ENCODE assay signal across 1 cellular context in the genomic region with DNA sequence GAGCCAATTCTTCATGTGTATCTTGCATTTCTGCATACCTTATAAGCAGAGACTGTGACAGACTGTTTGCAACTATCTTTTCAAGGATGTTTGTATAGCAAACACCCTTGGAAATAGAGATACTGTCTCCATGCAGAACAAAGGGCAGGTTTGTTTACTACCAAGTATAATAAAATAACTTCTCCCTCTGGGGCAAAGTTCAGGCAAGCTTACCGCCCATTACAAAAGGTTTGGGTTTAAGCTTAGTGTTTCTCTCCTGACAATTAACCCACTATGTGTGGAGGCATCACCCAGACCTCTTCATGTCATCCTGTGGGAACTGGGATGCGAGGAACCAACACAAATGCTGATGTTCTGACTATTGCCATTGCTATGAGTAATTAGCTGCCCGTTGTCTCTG.
TF ChIP-seq lines count a peak whose summit lies in the region.

No MANE protein-coding gene starts in this region.

TF ChIP-seq in HepG2, 621 proteins besides CTCF, POLR2A, EP300 and RAD21 (continued from another document and continues in another):
- TF ChIP-seq SNAPC4 (CRISPR knock-in tag; IDR thresholded peaks at IDR 0.05) (no peak), ZFP91 (CRISPR knock-in tag; IDR thresholded peaks at IDR 0.05; ENCODE audit: borderline replicate concordance) (no peak), ZNF326 (CRISPR knock-in tag; IDR thresholded peaks at IDR 0.05; ENCODE audit: borderline replicate concordance) (no peak), CC2D1A (CRISPR knock-in tag; IDR thresholded peaks at IDR 0.05) (no peak), ZNF121 (CRISPR knock-in tag; IDR thresholded peaks at IDR 0.05) (no peak), JUNB (CRISPR knock-in tag; IDR thresholded peaks at IDR 0.05; ENCODE audit: borderline replicate concordance) (no peak), BCLAF1 (IDR thresholded peaks at IDR 0.05) (no peak), NCOA2 (CRISPR knock-in tag; IDR thresholded peaks at IDR 0.05) (peak; percentile 74), GTF2F1 (IDR thresholded peaks at IDR 0.05; ENCODE audit: low read length) (no peak), ZNF652 (CRISPR knock-in tag; IDR thresholded peaks at IDR 0.05; ENCODE audit: borderline replicate concordance, low read depth) (peak; percentile 83; the same call in 1 of the 2 replicates), WIZ (CRISPR knock-in tag; IDR thresholded peaks at IDR 0.05) (no peak), ZBTB20 (CRISPR knock-in tag; IDR thresholded peaks at IDR 0.05; ENCODE audit: borderline replicate concordance, low read depth) (no peak), SOX5 (CRISPR knock-in tag; IDR thresholded peaks at IDR 0.05; ENCODE audit: borderline replicate concordance) (peak; percentile 96), SRSF9 (IDR thresholded peaks at IDR 0.05; ENCODE audit: borderline replicate concordance, insufficient read depth, low read depth, low read length, poor library complexity, severe bottlenecking) (no peak), HNF4A (CRISPR knock-in tag; IDR thresholded peaks at IDR 0.05) (peak; percentile 80), CEBPZ (IDR thresholded peaks at IDR 0.05; ENCODE audit: low read length) (no peak), HES4 (CRISPR knock-in tag; IDR thresholded peaks at IDR 0.05; ENCODE audit: borderline replicate concordance) (no peak), ZC3H13 (CRISPR knock-in tag; IDR thresholded peaks at IDR 0.05) (no peak), YEATS2 (CRISPR knock-in tag; IDR thresholded peaks at IDR 0.05; ENCODE audit: borderline replicate concordance) (no peak), POLR2AphosphoS2 (IDR thresholded peaks at IDR 0.05; ENCODE audit: low read depth, low read length) (no peak), ZBTB7A (CRISPR knock-in tag; IDR thresholded peaks at IDR 0.05) (no peak), KDM5A (IDR thresholded peaks at IDR 0.05; ENCODE audit: borderline replicate concordance, low read length) (no peak), ELF3 (CRISPR knock-in tag; IDR thresholded peaks at IDR 0.05) (0 out of 2 replicates have a peak, but pooled peaks have one; percentile 46), NFAT5 (CRISPR knock-in tag; IDR thresholded peaks at IDR 0.05) (no peak), HCFC1 (IDR thresholded peaks at IDR 0.05; ENCODE audit: low read depth, low read length) (no peak), ZMAT3 (CRISPR knock-in tag; conservative IDR thresholded peaks at IDR 0.05) (no peak), ELF4 (CRISPR knock-in tag; IDR thresholded peaks at IDR 0.05; ENCODE audit: borderline replicate concordance) (no peak), ZNF781 (CRISPR knock-in tag; IDR thresholded peaks at IDR 0.05; ENCODE audit: borderline replicate concordance, not compliant biosample characterization) (no peak), ZNF329 (CRISPR knock-in tag; IDR thresholded peaks at IDR 0.05; ENCODE audit: low read depth) (no peak), SRSF1 (optimal IDR thresholded peaks at IDR 0.05; ENCODE audit: low read depth, low read length) (no peak), TCF7 (IDR thresholded peaks at IDR 0.05; ENCODE audit: low read depth) (peak; percentile 53), ZNF33A (CRISPR knock-in tag; IDR thresholded peaks at IDR 0.05; ENCODE audit: borderline replicate concordance) (no peak)
- TF ChIP-seq, protein P1, sequence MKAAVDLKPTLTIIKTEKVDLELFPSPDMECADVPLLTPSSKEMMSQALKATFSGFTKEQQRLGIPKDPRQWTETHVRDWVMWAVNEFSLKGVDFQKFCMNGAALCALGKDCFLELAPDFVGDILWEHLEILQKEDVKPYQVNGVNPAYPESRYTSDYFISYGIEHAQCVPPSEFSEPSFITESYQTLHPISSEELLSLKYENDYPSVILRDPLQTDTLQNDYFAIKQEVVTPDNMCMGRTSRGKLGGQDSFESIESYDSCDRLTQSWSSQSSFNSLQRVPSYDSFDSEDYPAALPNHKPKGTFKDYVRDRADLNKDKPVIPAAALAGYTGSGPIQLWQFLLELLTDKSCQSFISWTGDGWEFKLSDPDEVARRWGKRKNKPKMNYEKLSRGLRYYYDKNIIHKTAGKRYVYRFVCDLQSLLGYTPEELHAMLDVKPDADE (CRISPR knock-in tag; IDR thresholded peaks at IDR 0.05), result no peak
- TF ChIP-seq, protein P2, sequence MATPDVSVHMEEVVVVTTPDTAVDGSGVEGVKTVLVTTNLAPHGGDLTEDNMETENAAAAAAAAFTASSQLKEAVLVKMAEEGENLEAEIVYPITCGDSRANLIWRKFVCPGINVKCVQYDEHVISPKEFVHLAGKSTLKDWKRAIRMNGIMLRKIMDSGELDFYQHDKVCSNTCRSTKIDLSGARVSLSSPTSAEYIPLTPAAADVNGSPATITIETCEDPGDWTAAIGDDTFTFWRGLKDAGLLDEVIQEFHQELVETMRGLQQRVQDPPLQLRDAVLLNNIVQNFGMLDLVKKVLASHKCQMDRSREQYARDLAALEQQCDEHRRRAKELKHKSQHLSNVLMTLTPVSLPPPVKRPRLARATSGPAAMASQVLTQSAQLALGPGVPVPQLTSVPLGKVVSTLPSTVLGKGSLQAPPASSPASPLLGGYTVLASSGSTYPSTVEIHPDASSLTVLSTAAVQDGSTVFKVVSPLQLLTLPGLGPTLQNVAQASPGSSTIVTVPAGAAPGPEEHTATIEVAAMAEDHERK (CRISPR knock-in tag; IDR thresholded peaks at IDR 0.05; ENCODE audit: low read depth), result no peak
